Comparison of ENCODE assay signal across 32 cellular contexts in genomic region chr4:12459126-12459525, GRCh38.
"Had no signal": no experiment of that assay in that cellular context is flagged by ENCODE, and none has a peak within 500 bp of the region (broad histone marks: within the 10 kb centered on the region; RNA-seq: fewer than 3 reads in every experiment).

No MANE protein-coding gene starts in this region.

- H3K36me3 ChIP-seq: adrenal gland, ascending aorta, brain microvascular endothelial cell, breast epithelium, cardiac muscle cell had no signal

- H3K4me3 ChIP-seq: adrenal gland, ascending aorta, body of pancreas, breast epithelium, cardiac muscle cell had no signal

- H3K27me3 ChIP-seq: adrenal gland, ascending aorta, body of pancreas, brain microvascular endothelial cell, breast epithelium, cardiac muscle cell had no signal

- H3K4me1 ChIP-seq: adrenal gland, ascending aorta, body of pancreas, breast epithelium had no signal

- H3K27ac ChIP-seq: adrenal gland, ascending aorta, body of pancreas, brain microvascular endothelial cell, breast epithelium, cardiac muscle cell had no signal

- ATAC-seq: activated naive CD4-positive, alpha-beta T cell treated with anti-CD3 and anti-CD28 coated beads, Interleukin-2, amount 50 U/mL, for 72 hours; activated naive CD8-positive, alpha-beta T cell treated with anti-CD3 and anti-CD28 coated beads, Interleukin-2, amount 50 U/mL, for 24 hours; activated T-cell treated with anti-CD3 and anti-CD28 coated beads, Interleukin-2, amount 50 U/mL, for 4 hours; activated T-cell treated with anti-CD3 and anti-CD28 coated beads, Interleukin-2, amount 50 U/mL, for 72 hours; activated T-helper 17 cell treated with anti-CD3 and anti-CD28 coated beads, Interleukin-2, amount 50 U/mL, for 72 hours; body of pancreas had no signal

- H3K9me3 ChIP-seq: adrenal gland, ascending aorta, body of pancreas, breast epithelium had no signal

- DNase-seq: activated effector memory CD4-positive, alpha-beta T cell treated with anti-CD3 and anti-CD28 coated beads, Interleukin-2, amount 50 U/mL, for 16 hours; activated effector memory CD4-positive, alpha-beta T cell treated with Interleukin-2 at 50 U/mL for 16 hours; activated gamma-delta T cell; activated gamma-delta T cell treated with Interleukin-2 at 50 U/mL for 16 hours; activated naive CD4-positive, alpha-beta T cell; activated naive CD4-positive, alpha-beta T cell treated with anti-CD3 and anti-CD28 coated beads for 36 hours; activated naive CD4-positive, alpha-beta T cell treated with anti-CD3 and anti-CD28 coated beads, Interleukin-2, amount 10 ng/mL, durations not matched to agents 7 days and 5 days; activated naive CD4-positive, alpha-beta T cell treated with anti-CD3 and anti-CD28 coated beads, Interleukin-2, amount 50 U/mL, for 16 hours; activated naive CD4-positive, alpha-beta T cell treated with Interleukin-2 at 50 U/mL for 16 hours; activated naive CD8-positive, alpha-beta T cell treated with anti-CD3 and anti-CD28 coated beads for 36 hours; activated naive CD8-positive, alpha-beta T cell treated with anti-CD3 and anti-CD28 coated beads, Interleukin-2, amount 10 ng/mL, durations not matched to agents 7 days and 5 days; activated naive CD8-positive, alpha-beta T cell treated with anti-CD3 and anti-CD28 coated beads, Interleukin-2, amount 50 U/mL, for 24 hours; activated T-cell treated with anti-CD3 and anti-CD28 coated beads, Interleukin-2, amount 50 U/mL, for 24 hours; activated T-cell treated with anti-CD3 and anti-CD28 coated beads, Interleukin-2, amount 50 U/mL, for 4 hours; activated T-cell treated with anti-CD3 and anti-CD28 coated beads, Interleukin-2, amount 50 U/mL, for 48 hours; activated T-cell treated with anti-CD3 and anti-CD28 coated beads, Interleukin-2, amount 50 U/mL, for 72 hours; adrenal gland; amniotic stem cell; amygdala; anterior cingulate cortex; aorta; body of pancreas; brain microvascular endothelial cell; caudate nucleus; central memory CD4-positive, alpha-beta T cell; cerebellar nuclear complex had no signal

- FAIRE-seq: astrocyte had no signal
